Comparison of ENCODE assay signal across 8 cellular contexts in the genomic region with DNA sequence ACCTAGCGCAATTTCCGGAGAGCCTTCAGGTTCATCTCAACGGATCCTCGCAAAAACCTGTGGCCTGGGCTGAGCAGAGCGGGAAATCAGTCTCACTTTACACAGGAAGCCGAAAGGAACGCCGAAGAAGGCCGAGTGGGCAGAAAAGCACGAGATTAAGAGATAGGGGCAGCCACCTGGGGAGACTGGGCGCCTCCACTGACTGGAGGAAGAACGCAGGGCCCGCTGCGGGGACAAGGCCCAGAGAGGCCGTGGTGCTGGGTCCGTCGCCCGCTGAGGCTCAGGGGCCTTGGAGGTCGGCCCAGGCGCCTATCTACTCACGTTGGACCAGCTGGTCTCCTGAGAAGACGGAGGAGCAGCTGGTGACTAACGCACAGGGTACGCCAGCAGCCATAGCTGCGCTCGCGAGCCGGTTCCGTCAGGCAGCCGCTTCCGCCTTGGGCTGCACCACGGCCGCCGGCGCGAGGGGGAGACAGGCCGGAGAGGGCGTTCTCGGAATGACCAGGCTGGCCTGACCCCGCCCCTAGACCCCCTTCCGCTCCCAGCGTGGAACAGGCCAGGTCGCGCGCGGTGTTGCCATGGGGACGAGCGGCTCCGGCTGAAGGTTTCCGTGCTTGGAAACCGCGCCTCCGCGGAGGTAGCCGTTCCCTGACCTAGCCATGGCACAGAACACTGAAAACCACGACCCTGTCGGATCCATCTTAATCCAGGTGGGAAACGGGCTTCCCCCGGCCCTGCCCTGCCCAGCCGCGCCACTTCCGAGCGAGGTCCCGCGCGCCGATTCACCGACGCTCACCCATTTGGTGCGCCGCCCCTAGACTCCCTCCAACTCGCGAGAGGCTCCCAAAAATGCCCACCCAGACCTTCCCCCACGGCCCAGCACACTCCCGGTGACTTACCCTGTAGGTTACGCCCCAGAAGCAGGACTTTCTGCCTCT.
A peak's percentile ranks its signal among the peaks of the same experiment; 100 is the strongest.
DNase-seq lines count a peak whose midpoint lies in the region; ATAC-seq and TF ChIP-seq lines count a peak whose summit lies in the region.

A gene with protein sequence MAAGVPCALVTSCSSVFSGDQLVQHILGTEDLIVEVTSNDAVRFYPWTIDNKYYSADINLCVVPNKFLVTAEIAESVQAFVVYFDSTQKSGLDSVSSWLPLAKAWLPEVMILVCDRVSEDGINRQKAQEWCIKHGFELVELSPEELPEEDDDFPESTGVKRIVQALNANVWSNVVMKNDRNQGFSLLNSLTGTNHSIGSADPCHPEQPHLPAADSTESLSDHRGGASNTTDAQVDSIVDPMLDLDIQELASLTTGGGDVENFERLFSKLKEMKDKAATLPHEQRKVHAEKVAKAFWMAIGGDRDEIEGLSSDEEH (minus strand): TSS at position 424 of the 938 bp plus-strand sequence. CDS start 30 bp downstream, at position 394.
A gene (plus strand): TSS at position 549 of the 938 bp plus-strand sequence. CDS start 111 bp downstream, at position 660.

- DNase-seq in AG10803 (ENCODE audit: low read depth), result peak; percentile 98
- peak; percentile 72 for DNase-seq in NCI-H345 treated with DMSO at 0.1 percent for 48 hours (lab: John Stamatoyannopoulos, UW; ENCODE audit: unreplicated experiment)
- DNase-seq in cerebellar cortex (ENCODE audit: low spot score), result peak; percentile 95
- peak; percentile 100 for DNase-seq in islet precursor cell
- DNase-seq in stimulated activated CD4-positive, alpha-beta T cell treated with anti-CD3 and anti-CD28 coated beads, Interleukin-12 subunit alpha, Interleukin-12 subunit beta, amount 100 ng/mL, for 4 hours, result peak; percentile 95

- ATAC-seq in GM19035 (IDR thresholded peaks at IDR 0.05; ENCODE audit: unreplicated experiment) (peak; percentile 94), HG03342 (IDR thresholded peaks at IDR 0.05; ENCODE audit: unreplicated experiment) (peak; percentile 89)
- ATAC-seq in activated CD4-positive, CD25-positive, alpha-beta regulatory T cell treated with anti-CD3 and anti-CD28 coated beads, Interleukin-2, amount 50 U/mL, for 24 hours, result peak; percentile 95 to 99

- peak within 1 kb of the TSS; percentile 97 for H3K4me3 ChIP-seq in AG10803 (ENCODE audit: low read length)

- TF ChIP-seq CTCF in AG10803 (conservative IDR thresholded peaks at IDR 0.05; ENCODE audit: low read length), result no peak

Comparison
In these comparisons a context has a peak if more than half of its experiments do, and no peak if none do; other contexts are left out.
1. Peak in every context shown above with its lines: DNase-seq, ATAC-seq and H3K4me3 ChIP-seq.